ENCODE assay signal across 21 cellular contexts in the genomic region with DNA sequence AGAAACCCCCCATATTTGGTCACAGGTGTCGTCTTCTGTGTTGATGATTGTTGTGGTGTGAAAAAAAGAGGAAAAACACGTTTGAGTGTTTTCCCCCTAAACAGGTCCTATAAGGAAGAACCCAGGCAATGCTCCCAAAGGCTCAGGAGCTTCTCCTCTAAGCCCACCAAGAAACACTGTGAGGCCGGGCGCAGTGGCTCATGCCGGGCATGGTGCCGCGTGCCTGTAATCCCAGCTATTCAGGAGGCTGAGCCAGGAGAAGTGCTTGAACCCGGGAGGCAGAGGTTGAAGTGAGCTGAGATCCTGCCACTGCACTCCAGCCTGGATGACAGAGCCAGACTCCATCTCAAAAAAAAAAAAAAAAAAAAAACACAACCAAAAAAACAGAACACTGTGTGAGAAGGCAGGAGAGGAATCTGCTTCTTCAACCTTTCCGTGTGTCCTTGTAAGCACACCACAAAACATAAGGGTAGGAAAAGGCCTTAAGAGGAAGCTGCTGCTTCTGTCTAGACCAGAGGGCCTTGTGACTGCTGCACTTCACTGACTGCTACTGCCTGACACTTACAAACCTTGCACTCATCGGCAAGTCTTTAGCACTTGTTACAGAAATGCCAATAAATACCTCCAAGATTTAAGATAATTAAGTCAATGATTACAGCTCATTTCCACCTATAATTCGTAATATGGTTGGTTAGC. TPM values are rescaled to one million over a fixed set of nuclear protein-coding genes. Genes with fewer than 3 reads are reported as not detected.
A peak's percentile ranks its signal among the peaks of the same experiment; 100 is the strongest.
DNase-seq lines count a peak whose midpoint lies in the region; ATAC-seq and TF ChIP-seq lines count a peak whose summit lies in the region.
"Had no signal": no experiment of that assay in that cellular context is flagged by ENCODE, and none has a peak within 500 bp of the region (broad histone marks: within the 10 kb centered on the region; RNA-seq: fewer than 3 reads in every experiment).

No MANE protein-coding gene starts in this region.

- H3K36me3 Mint-ChIP-seq in mesothelial cell of epicardium, result peaks cover 34% of the 10 kb centered on the region

- POLR2A ChIA-PET in HEK293 (lab: Yijun Ruan, JAX), result interaction anchor here (0.9 to 3.7 kb wide), 3 partner anchors 10 to 60 kb away, joined by 4 to 27 read pairs (median 6); partner anchors contain the start of genes JPT1, NT5C and NUP85

- H3K27ac Mint-ChIP-seq in mesothelial cell of epicardium, result no peak overlapping the region
- H3K27ac Mint-ChIP-seq: activated B cell treated with CpG ODN at 0.5 μM for 24 hours; neural progenitor cell; stimulated activated naive CD8-positive, alpha-beta T cell treated with anti-CD3 and anti-CD28 coated beads, Interleukin-15, amount 100 ng/mL, for 72 hours had no signal

- H3K9me3 ChIP-seq in HEK293 (ENCODE audit: control insufficient read depth, insufficient read depth, low read depth, low read length), result no peaks in the 10 kb centered on the region
- H3K9me3 ChIP-seq in SK-N-MC (ENCODE audit: low read depth, low read length), result no peaks in the 10 kb centered on the region
- H3K9me3 ChIP-seq: heart right ventricle, left ventricle myocardium inferior, SK-N-SH, tibial nerve had no signal

- H3K9ac ChIP-seq in SK-N-MC (ENCODE audit: insufficient read length), result no peak overlapping the region
- H3K9ac ChIP-seq: neural progenitor cell, SK-N-SH had no signal

- CTCF ChIA-PET in HEK293 (lab: Yijun Ruan, JAX), result interaction anchor here (0.6 to 2.5 kb wide), 8 partner anchors 14 to 277 kb away, joined by 3 to 18 read pairs (median 5); partner anchors contain the start of genes CDR2L and NT5C

- H3K4me3 Mint-ChIP-seq in mesothelial cell of epicardium, result no peak overlapping the region
- H3K4me3 Mint-ChIP-seq: activated B cell treated with CpG ODN at 0.5 μM for 24 hours; activated T-helper 17 cell treated with anti-CD3 and anti-CD28 coated beads, Interleukin-2, amount 50 U/mL, for 72 hours; CD8-positive, alpha-beta memory T cell; neural progenitor cell; stimulated activated naive CD8-positive, alpha-beta T cell treated with anti-CD3 and anti-CD28 coated beads, Interleukin-15, amount 100 ng/mL, for 72 hours had no signal

- H3K9me3 Mint-ChIP-seq in mesothelial cell of epicardium, result no peaks in the 10 kb centered on the region
- H3K9me3 Mint-ChIP-seq: activated B cell treated with CpG ODN at 0.5 μM for 24 hours; activated T-helper 17 cell treated with anti-CD3 and anti-CD28 coated beads, Interleukin-2, amount 50 U/mL, for 72 hours; CD8-positive, alpha-beta memory T cell; neural progenitor cell; stimulated activated naive CD8-positive, alpha-beta T cell treated with anti-CD3 and anti-CD28 coated beads, Interleukin-15, amount 100 ng/mL, for 72 hours had no signal

- no peak for ATAC-seq in GM18909 (IDR thresholded peaks at IDR 0.05; ENCODE audit: poor library complexity, unreplicated experiment)
- ATAC-seq: activated T-helper 17 cell treated with anti-CD3 and anti-CD28 coated beads, Interleukin-2, amount 50 U/mL, for 72 hours; heart right ventricle; stimulated activated naive CD8-positive, alpha-beta T cell treated with anti-CD3 and anti-CD28 coated beads, Interleukin-15, amount 100 ng/mL, for 72 hours had no signal

- no peak for DNase-seq in SK-N-MC (ENCODE audit: low read depth, low spot score)
- DNase-seq in mesenteric fat pad (ENCODE audit: low spot score), result peak; percentile 49
- no peak for DNase-seq in NCI-H2171 (lab: John Stamatoyannopoulos, UW)
- no peak for DNase-seq in mesothelial cell of epicardium (ENCODE audit: low spot score in 2 of 2, unreplicated experiment in 2 of 2)
- DNase-seq: activated B cell treated with CpG ODN at 0.5 μM for 24 hours; CD8-positive, alpha-beta memory T cell; heart right ventricle; left ventricle myocardium inferior; NCI-H1105 treated with DMSO at 0.1 percent for 48 hours; NCI-H2081 treated with DMSO at 0.1 percent for 48 hours; NK-92 treated with Interleukin-12 subunit alpha and Interleukin-12 subunit beta, amount 100 ng/mL, for 24 hours; SK-N-SH; stimulated activated CD4-positive, alpha-beta T cell treated with anti-CD3 and anti-CD28 coated beads, Interleukin-4, amount 100 ng/mL, for 1 hour; stimulated activated naive CD8-positive, alpha-beta T cell treated with anti-CD3 and anti-CD28 coated beads, Interleukin-15, amount 100 ng/mL, for 72 hours; T-helper 9 cell had no signal

- H3K27me3 Mint-ChIP-seq in mesothelial cell of epicardium (ENCODE audit: low read depth), result no peaks in the 10 kb centered on the region
- H3K27me3 Mint-ChIP-seq: activated B cell treated with CpG ODN at 0.5 μM for 24 hours; activated T-helper 17 cell treated with anti-CD3 and anti-CD28 coated beads, Interleukin-2, amount 50 U/mL, for 72 hours; CD8-positive, alpha-beta memory T cell; stimulated activated naive CD8-positive, alpha-beta T cell treated with anti-CD3 and anti-CD28 coated beads, Interleukin-15, amount 100 ng/mL, for 72 hours had no signal

- H3K4me3 ChIP-seq in HEK293 (ENCODE audit: low read depth, low read length) (no peak overlapping the region), SK-N-MC (no peak overlapping the region)
- H3K4me3 ChIP-seq: heart right ventricle, left ventricle myocardium inferior, neural progenitor cell, smooth muscle cell, tibial nerve had no signal

- no peak overlapping the region for H3K27ac ChIP-seq in HEK293 (ENCODE audit: extremely low read depth, low read depth, low read length)
- 0 out of 2 replicates have a peak overlapping the region, but pooled peaks have one; percentile 11 for H3K27ac ChIP-seq in SK-N-MC
- H3K27ac ChIP-seq: heart right ventricle, left ventricle myocardium inferior, neural progenitor cell, tibial nerve had no signal

- H3K4me1 Mint-ChIP-seq in mesothelial cell of epicardium, result peaks cover 4% of the 10 kb centered on the region

- H3K36me3 ChIP-seq in HEK293 (ENCODE audit: control insufficient read depth in 2 of 2, insufficient read depth in 1 of 2, low read length in 2 of 2) (peaks cover 84 to 86% of the 10 kb centered on the region in 2 experiments), SK-N-MC (ENCODE audit: insufficient read depth, low read length) (peaks cover 89% of the 10 kb centered on the region)

- no peak for TF ChIP-seq CTCF in HEK293 (tag by site-specific recombination; IDR thresholded peaks at IDR 0.05)
- TF ChIP-seq CTCF in mesothelial cell of epicardium (IDR thresholded peaks at IDR 0.05; ENCODE audit: unreplicated experiment), result no peak

- H3K4me1 ChIP-seq in HEK293 (ENCODE audit: control insufficient read depth, insufficient read depth, low read length), result no peaks in the 10 kb centered on the region
- H3K4me1 ChIP-seq: left ventricle myocardium inferior, neural progenitor cell, tibial nerve had no signal

TF ChIP-seq in HEK293, 187 proteins besides CTCF, POLR2A, EP300 and RAD21:
- 0 out of 2 replicates have a peak, but pooled peaks have one; percentile 38 for TF ChIP-seq ZBTB17 (tag by site-specific recombination; IDR thresholded peaks at IDR 0.05)
- 0 out of 2 replicates have a peak, but pooled peaks have one; percentile 25 for TF ChIP-seq ZNF362 (tag by site-specific recombination; IDR thresholded peaks at IDR 0.05)
- no peak for TF ChIP-seq PRDM4 (tag by site-specific recombination; IDR thresholded peaks at IDR 0.05)

RNA-seq across cellular contexts. Expression of gene JPT1, which starts 9.3 kb away (rescaled TPM):
- 28.6 TPM for total RNA-seq in mesenteric fat pad
- total RNA-seq in mesothelial cell of epicardium, result 121 to 132 TPM (median 124 TPM) in 3 replicates

RNA-seq across cellular contexts. Expression of gene NT5C, which starts 13.4 kb away (rescaled TPM):
- total RNA-seq in mesenteric fat pad, result 33.5 TPM
- 44.3 to 51.0 TPM (median 46.8 TPM) in 3 replicates for total RNA-seq in mesothelial cell of epicardium

RNA-seq across cellular contexts. Expression of gene ARMC7, which starts 35.2 kb away (rescaled TPM):
- total RNA-seq in mesenteric fat pad (7.9 TPM), mesothelial cell of epicardium (11.3 to 12.0 TPM (median 11.4 TPM) in 3 replicates)

RNA-seq across cellular contexts. Expression of gene SUMO2, which starts 37.8 kb away (rescaled TPM):
- 265 TPM for total RNA-seq in mesenteric fat pad
- 542 to 571 TPM (median 565 TPM) in 3 replicates for total RNA-seq in mesothelial cell of epicardium

RNA-seq across cellular contexts. Expression of gene SLC16A5, which starts 57.2 kb away (rescaled TPM):
- 12.3 TPM for total RNA-seq in mesenteric fat pad
- total RNA-seq in mesothelial cell of epicardium, result 46.4 to 49.5 TPM (median 46.9 TPM) in 3 replicates
